In the genomic region with DNA sequence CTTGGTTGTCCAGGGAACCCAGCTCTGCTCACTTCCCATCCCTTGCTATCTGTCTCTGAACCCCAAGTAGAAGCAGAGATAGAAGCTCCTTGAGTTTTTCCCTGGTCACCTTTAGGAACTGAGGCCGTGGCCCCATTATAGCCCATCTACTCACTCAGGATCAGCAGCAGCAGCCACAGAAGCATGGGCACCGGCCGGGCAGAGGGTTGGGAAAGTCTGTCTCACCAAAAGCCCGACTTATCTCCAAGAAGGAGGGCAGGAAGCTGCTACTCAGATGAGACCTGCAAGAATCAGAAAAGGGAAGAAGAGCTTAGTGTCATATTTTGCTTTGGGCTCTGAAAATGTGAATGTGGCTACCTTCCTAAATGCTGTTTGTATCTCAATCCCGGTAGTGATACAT, we compare ENCODE assay signal across 30 cellular contexts. TPM values are rescaled to one million over a fixed set of nuclear protein-coding genes. Genes with fewer than 3 reads are reported as not detected.
DNase-seq lines count a peak whose midpoint lies in the region; ATAC-seq and TF ChIP-seq lines count a peak whose summit lies in the region.
"Had no signal": no experiment of that assay in that cellular context is flagged by ENCODE, and none has a peak within 500 bp of the region (broad histone marks: within the 10 kb centered on the region; RNA-seq: fewer than 3 reads in every experiment).

No MANE protein-coding gene starts in this region.

- no peak overlapping the region for H3K4me3 ChIP-seq in CD8-positive, alpha-beta T cell (ENCODE audit: low read depth, low read length)
- H3K4me3 ChIP-seq: cardiac muscle cell, coronary artery, left lung, PC-9, transverse colon had no signal

- DNase-seq in CD8-positive, alpha-beta T cell = no peak
- DNase-seq in activated B cell treated with CpG ODN at 0.5 μM for 24 hours = no peak
- DNase-seq in natural killer cell treated with Interleukin-12 subunit alpha and Interleukin-12 subunit beta and Interleukin-15 and Interleukin-18, amount 100 ng/mL, for 72 hours (ENCODE audit: low spot score) = no peak
- no peak for DNase-seq in NCI-H82 treated with DMSO at 0.1 percent for 48 hours (lab: John Stamatoyannopoulos, UW; ENCODE audit: unreplicated experiment)
- DNase-seq in glutamatergic neuron = no peak
- DNase-seq: activated CD4-positive, alpha-beta T cell treated with anti-CD3 and anti-CD28 coated beads for 1 hour; activated gamma-delta T cell treated with Interleukin-2 at 50 U/mL for 16 hours; DMS79 treated with DMSO at 0.1 percent for 48 hours; erythroblast; GF-D8; IMR-90; left lung; mesenchymal stem cell; NCI-H1092; NCI-H1694 treated with DMSO at 0.1 percent for 48 hours; NCI-H2171; NCI-H524; PC-9; SK-N-SH; stimulated activated CD4-positive, alpha-beta T cell treated with anti-CD3 and anti-CD28 coated beads, Interleukin-12 subunit alpha, Interleukin-12 subunit beta, amount 100 ng/mL, for 4 hours; stimulated activated CD4-positive, alpha-beta T cell treated with anti-CD3 and anti-CD28 coated beads, Interleukin-2, amount 100 ng/mL, for 48 hours; transverse colon had no signal

- CTCF ChIA-PET in CD8-positive, alpha-beta T cell (lab: Charles Lee) = interaction anchor here (1.6 kb wide), 1 partner anchor 120 kb away, joined by 5 read pairs; no protein-coding TSS in a partner anchor
- CTCF ChIA-PET in activated B cell treated with CpG ODN at 0.5 μM for 24 hours (lab: Charles Lee) = interaction anchor here (0.6 to 3.0 kb wide), 11 partner anchors 8 to 422 kb away, joined by 3 to 26 read pairs (median 4); a partner anchor contains a TSS

- peaks cover 38% of the 10 kb centered on the region for H3K4me1 Mint-ChIP-seq in CD8-positive, alpha-beta T cell (ENCODE audit: low read depth)
- peaks cover 95% of the 10 kb centered on the region for H3K4me1 Mint-ChIP-seq in activated B cell treated with CpG ODN at 0.5 μM for 24 hours
- H3K4me1 Mint-ChIP-seq in natural killer cell treated with Interleukin-12 subunit alpha and Interleukin-12 subunit beta and Interleukin-15 and Interleukin-18, amount 100 ng/mL, for 72 hours (ENCODE audit: low read depth in 2 of 2) = peaks cover 86 to 88% of the 10 kb centered on the region in 2 donors
- H3K4me1 Mint-ChIP-seq in glutamatergic neuron (ENCODE audit: low read depth, unreplicated experiment) = no peaks in the 10 kb centered on the region

- peak; percentile 4 for ATAC-seq in CD8-positive, alpha-beta T cell
- peak; percentile 23 for ATAC-seq in HG02610 (IDR thresholded peaks at IDR 0.05; ENCODE audit: unreplicated experiment)
- peak; percentile 38 for ATAC-seq in activated B cell treated with CpG ODN at 0.5 μM for 24 hours (ENCODE audit: low read depth)
- ATAC-seq in natural killer cell treated with Interleukin-12 subunit alpha and Interleukin-12 subunit beta and Interleukin-15 and Interleukin-18, amount 100 ng/mL, for 72 hours = peak; percentile 51 to 62
- ATAC-seq in GM21423 (IDR thresholded peaks at IDR 0.05; ENCODE audit: unreplicated experiment) = no peak
- ATAC-seq: left lung, sciatic nerve had no signal

- intact Hi-C loops in CD8-positive, alpha-beta T cell (cut with DNase I, micrococcal nuclease) = no loop called here
- intact Hi-C loops in activated B cell treated with CpG ODN at 0.5 μM for 24 hours (cut with micrococcal nuclease) = loop anchor here (2.0 kb wide), 1 partner anchor 72 kb away; no protein-coding TSS in a partner anchor

- H3K27me3 Mint-ChIP-seq in CD8-positive, alpha-beta T cell (ENCODE audit: low read depth) = peaks cover 5% of the 10 kb centered on the region
- H3K27me3 Mint-ChIP-seq in activated B cell treated with CpG ODN at 0.5 μM for 24 hours (no peaks in the 10 kb centered on the region), glutamatergic neuron (ENCODE audit: unreplicated experiment) (no peaks in the 10 kb centered on the region)
- no peaks in the 10 kb centered on the region for H3K27me3 Mint-ChIP-seq in natural killer cell treated with Interleukin-12 subunit alpha and Interleukin-12 subunit beta and Interleukin-15 and Interleukin-18, amount 100 ng/mL, for 72 hours

- no peaks in the 10 kb centered on the region for H3K9me3 Mint-ChIP-seq in CD8-positive, alpha-beta T cell
- no peaks in the 10 kb centered on the region for H3K9me3 Mint-ChIP-seq in activated B cell treated with CpG ODN at 0.5 μM for 24 hours
- H3K9me3 Mint-ChIP-seq in natural killer cell treated with Interleukin-12 subunit alpha and Interleukin-12 subunit beta and Interleukin-15 and Interleukin-18, amount 100 ng/mL, for 72 hours = no peaks in the 10 kb centered on the region
- H3K9me3 Mint-ChIP-seq in glutamatergic neuron (ENCODE audit: unreplicated experiment) = no peaks in the 10 kb centered on the region

- H3K27ac ChIP-seq in CD8-positive, alpha-beta T cell (ENCODE audit: low read depth, low read length) = peak overlapping the region; percentile 30
- H3K27ac ChIP-seq: C4-2B, cardiac muscle cell, coronary artery, left lung, neutrophil, PC-9, transverse colon had no signal

- H3K27ac Mint-ChIP-seq in CD8-positive, alpha-beta T cell = peak overlapping the region; percentile 76
- H3K27ac Mint-ChIP-seq in activated B cell treated with CpG ODN at 0.5 μM for 24 hours = peak overlapping the region; percentile 92
- peak overlapping the region; percentile 80 to 93 for H3K27ac Mint-ChIP-seq in natural killer cell treated with Interleukin-12 subunit alpha and Interleukin-12 subunit beta and Interleukin-15 and Interleukin-18, amount 100 ng/mL, for 72 hours
- no peak overlapping the region for H3K27ac Mint-ChIP-seq in glutamatergic neuron (ENCODE audit: unreplicated experiment)

- peaks cover under 1% of the 10 kb centered on the region for H3K36me3 Mint-ChIP-seq in CD8-positive, alpha-beta T cell
- H3K36me3 Mint-ChIP-seq in activated B cell treated with CpG ODN at 0.5 μM for 24 hours (ENCODE audit: low read depth) (peaks cover 25% of the 10 kb centered on the region), glutamatergic neuron (ENCODE audit: unreplicated experiment) (no peaks in the 10 kb centered on the region)
- peaks cover 6% of the 10 kb centered on the region for H3K36me3 Mint-ChIP-seq in natural killer cell treated with Interleukin-12 subunit alpha and Interleukin-12 subunit beta and Interleukin-15 and Interleukin-18, amount 100 ng/mL, for 72 hours

- TF ChIP-seq CTCF in CD8-positive, alpha-beta T cell (IDR thresholded peaks at IDR 0.05) = no peak
- TF ChIP-seq CTCF in activated B cell treated with CpG ODN at 0.5 μM for 24 hours (IDR thresholded peaks at IDR 0.05) (no peak), glutamatergic neuron (IDR thresholded peaks at IDR 0.05; ENCODE audit: partially characterized antibody, unreplicated experiment) (no peak)

- POLR2A ChIA-PET in CD8-positive, alpha-beta T cell (lab: Charles Lee) = no interaction called here
- POLR2A ChIA-PET in activated B cell treated with CpG ODN at 0.5 μM for 24 hours (lab: Charles Lee) = interaction anchor here (0.7 to 1.7 kb wide), 18 partner anchors 9 to 135 kb away, joined by 3 to 30 read pairs (median 4); a partner anchor contains a TSS

- peak overlapping the region; percentile 61 for H3K4me3 Mint-ChIP-seq in CD8-positive, alpha-beta T cell
- peak overlapping the region; percentile 88 for H3K4me3 Mint-ChIP-seq in activated B cell treated with CpG ODN at 0.5 μM for 24 hours
- H3K4me3 Mint-ChIP-seq in natural killer cell treated with Interleukin-12 subunit alpha and Interleukin-12 subunit beta and Interleukin-15 and Interleukin-18, amount 100 ng/mL, for 72 hours = peak overlapping the region; percentile 90
- no peak overlapping the region for H3K4me3 Mint-ChIP-seq in glutamatergic neuron (ENCODE audit: unreplicated experiment)

- no peaks in the 10 kb centered on the region for H3K27me3 ChIP-seq in CD8-positive, alpha-beta T cell (ENCODE audit: insufficient read depth, low read length)
- H3K27me3 ChIP-seq: cardiac muscle cell, left lung had no signal

- H3K9me3 ChIP-seq in CD8-positive, alpha-beta T cell (ENCODE audit: low read length) = no peaks in the 10 kb centered on the region
- H3K9me3 ChIP-seq: left lung, neutrophil, SK-N-SH, transverse colon had no signal

- H3K36me3 ChIP-seq in CD8-positive, alpha-beta T cell (ENCODE audit: insufficient read depth, low read length) = no peaks in the 10 kb centered on the region
- H3K36me3 ChIP-seq: cardiac muscle cell, left lung, neutrophil, transverse colon had no signal

- H3K4me1 ChIP-seq in CD8-positive, alpha-beta T cell (ENCODE audit: insufficient read depth, low read length) = no peaks in the 10 kb centered on the region
- H3K4me1 ChIP-seq: left lung, transverse colon had no signal

RNA-seq across cellular contexts. Expression of a gene that starts 0.3 kb away (rescaled TPM):
- 1 to 10 TPM; 5.5 to 6.0 TPM for total RNA-seq in CD8-positive, alpha-beta T cell
- total RNA-seq in activated B cell treated with CpG ODN at 0.5 μM for 24 hours (87.7 and 97.1 TPM in 2 replicates), glutamatergic neuron (ENCODE audit: unreplicated experiment) (not detected)
- 10 to 100 TPM; 22.3 to 33.7 TPM for total RNA-seq in natural killer cell treated with Interleukin-12 subunit alpha and Interleukin-12 subunit beta and Interleukin-15 and Interleukin-18, amount 100 ng/mL, for 72 hours
- total RNA-seq: astrocyte, cardiac muscle cell, IMR-90, PC-9 had no signal
